In genomic region chr19:58059681-58060080, GRCh38 we compare ENCODE assay signal across 10 cellular contexts. TPM values are rescaled to one million over a fixed set of nuclear protein-coding genes. Genes with fewer than 3 reads are reported as not detected.
DNase-seq lines count a peak whose midpoint lies in the region; ATAC-seq and TF ChIP-seq lines count a peak whose summit lies in the region.
"Had no signal": no experiment of that assay in that cellular context is flagged by ENCODE, and none has a peak within 500 bp of the region (broad histone marks: within the 10 kb centered on the region; RNA-seq: fewer than 3 reads in every experiment).

No MANE protein-coding gene starts in this region.

- H3K36me3 ChIP-seq in endodermal cell (ENCODE audit: control insufficient read depth, insufficient read depth, low read length) (peaks cover 4% of the 10 kb centered on the region), muscle layer of duodenum (ENCODE audit: control insufficient read depth in 1 of 2, insufficient read depth in 2 of 2, low read length in 2 of 2) (peaks cover 0 to 22% of the 10 kb centered on the region in 2 donors), tibial artery (peaks cover 15 to 21% (median 20%) of the 10 kb centered on the region in 3 donors)

- H3K27ac ChIP-seq in endodermal cell (ENCODE audit: low read depth, low read length) (no peak overlapping the region), muscle layer of duodenum (ENCODE audit: low read length) (peak overlapping the region; percentile 45), tibial artery (peak overlapping the region; percentile 85 to 92)
- H3K27ac ChIP-seq: C4-2B had no signal

- H3K9me3 Mint-ChIP-seq in activated CD8-positive, alpha-beta memory T cell treated with anti-CD3 and anti-CD28 coated beads, Interleukin-2, amount 10 ng/mL, durations not matched to agents 7 days and 5 days (ENCODE audit: low read depth), result peaks cover 9% of the 10 kb centered on the region
- peaks cover 84% of the 10 kb centered on the region for H3K9me3 Mint-ChIP-seq in endodermal cell

- no peaks in the 10 kb centered on the region for H3K27me3 Mint-ChIP-seq in activated CD8-positive, alpha-beta memory T cell treated with anti-CD3 and anti-CD28 coated beads, Interleukin-2, amount 10 ng/mL, durations not matched to agents 7 days and 5 days
- H3K27me3 Mint-ChIP-seq in endodermal cell (ENCODE audit: insufficient read depth), result peaks cover 11% of the 10 kb centered on the region

- peaks cover 3% of the 10 kb centered on the region for H3K4me1 Mint-ChIP-seq in activated CD8-positive, alpha-beta memory T cell treated with anti-CD3 and anti-CD28 coated beads, Interleukin-2, amount 10 ng/mL, durations not matched to agents 7 days and 5 days
- H3K4me1 Mint-ChIP-seq in endodermal cell, result no peaks in the 10 kb centered on the region

- peak; percentile 26 for ATAC-seq in activated CD8-positive, alpha-beta memory T cell treated with anti-CD3 and anti-CD28 coated beads, Interleukin-2, amount 10 ng/mL, durations not matched to agents 7 days and 5 days

- H3K27me3 ChIP-seq in endodermal cell (ENCODE audit: control insufficient read depth, insufficient read depth, low read length, poor library complexity, severe bottlenecking), result no peaks in the 10 kb centered on the region
- no peaks in the 10 kb centered on the region for H3K27me3 ChIP-seq in muscle layer of duodenum (ENCODE audit: low read depth, low read length)
- no peaks in the 10 kb centered on the region for H3K27me3 ChIP-seq in tibial artery

- peaks cover 37% of the 10 kb centered on the region for H3K9me3 ChIP-seq in endodermal cell (ENCODE audit: control insufficient read depth, low read length)
- peaks cover 10 to 38% of the 10 kb centered on the region in 2 donors for H3K9me3 ChIP-seq in muscle layer of duodenum (ENCODE audit: control insufficient read depth in 1 of 2, low read length in 2 of 2)
- H3K9me3 ChIP-seq in tibial artery, result peaks cover 0 to 23% (median 19%) of the 10 kb centered on the region in 3 donors

- peak overlapping the region; percentile 35 for H3K9ac ChIP-seq in endodermal cell (ENCODE audit: extremely low read depth, low read length, poor library complexity, severe bottlenecking)

- no peak for TF ChIP-seq CTCF in endodermal cell (conservative IDR thresholded peaks at IDR 0.05)
- TF ChIP-seq CTCF in tibial artery (IDR thresholded peaks at IDR 0.05), result no peak

- WGBS in endodermal cell (ENCODE audit: insufficient coverage in 1 of 2, insufficient read length in 1 of 2), 2 experiments, result 89 to 92% methylated on average over 20 to 29 of the region's 29 CpGs

- intact Hi-C loops in tibial artery (cut with DNase I; ENCODE audit: low total_unique reads), result loop anchor here (5.0 kb wide), 1 partner anchor 38 kb away; the partner anchor contains the start of gene ZSCAN18

- H3K4me3 Mint-ChIP-seq in activated CD8-positive, alpha-beta memory T cell treated with anti-CD3 and anti-CD28 coated beads, Interleukin-2, amount 10 ng/mL, durations not matched to agents 7 days and 5 days, result no peak overlapping the region
- peak overlapping the region; percentile 68 for H3K4me3 Mint-ChIP-seq in endodermal cell

- CTCF ChIA-PET in activated CD8-positive, alpha-beta memory T cell treated with anti-CD3 and anti-CD28 coated beads, Interleukin-2, amount 10 ng/mL, durations not matched to agents 7 days and 5 days (lab: Charles Lee), result no interaction called here

- H3K4me1 ChIP-seq in endodermal cell (ENCODE audit: control insufficient read depth, insufficient read depth, low read length), result no peaks in the 10 kb centered on the region
- H3K4me1 ChIP-seq in muscle layer of duodenum (ENCODE audit: control insufficient read depth in 1 of 2, insufficient read depth in 2 of 2, low read length in 2 of 2), result peaks cover 0 to 3% of the 10 kb centered on the region in 2 donors
- peaks cover 0 to 12% (median 11%) of the 10 kb centered on the region in 4 donors for H3K4me1 ChIP-seq in tibial artery

- H3K4me3 ChIP-seq in endodermal cell (ENCODE audit: low read length) (peak overlapping the region; percentile 79), muscle layer of duodenum (ENCODE audit: low read depth in 1 of 2, low read length in 2 of 2) (peak overlapping the region; percentile 59 to 75), tibial artery (peak overlapping the region; percentile 66 to 67)

- H3K27ac Mint-ChIP-seq in activated CD8-positive, alpha-beta memory T cell treated with anti-CD3 and anti-CD28 coated beads, Interleukin-2, amount 10 ng/mL, durations not matched to agents 7 days and 5 days, result no peak overlapping the region
- peak overlapping the region; percentile 92 for H3K27ac Mint-ChIP-seq in endodermal cell

- no peak for DNase-seq in activated CD8-positive, alpha-beta memory T cell treated with anti-CD3 and anti-CD28 coated beads, Interleukin-2, amount 10 ng/mL, durations not matched to agents 7 days and 5 days
- DNase-seq in activated CD8-positive, alpha-beta memory T cell treated with anti-CD3 and anti-CD28 coated beads for 24 hours, result no peak
- DNase-seq in endodermal cell, result no peak
- no peak for DNase-seq in tibial artery
- DNase-seq in DMS 273 treated with DMSO at 0.1 percent for 48 hours (lab: John Stamatoyannopoulos, UW), result no peak
- no peak for DNase-seq in iPS-NIHi7 (ENCODE audit: extremely low spot score)
- no peak for DNase-seq in NOMO-1 (lab: John Stamatoyannopoulos, UW; ENCODE audit: unreplicated experiment in 2 of 2)

- peaks cover 19% of the 10 kb centered on the region for H3K36me3 Mint-ChIP-seq in activated CD8-positive, alpha-beta memory T cell treated with anti-CD3 and anti-CD28 coated beads, Interleukin-2, amount 10 ng/mL, durations not matched to agents 7 days and 5 days
- H3K36me3 Mint-ChIP-seq in endodermal cell (ENCODE audit: low read depth), result peaks cover 43% of the 10 kb centered on the region

RNA-seq across cellular contexts. Expression of gene ZNF135, which starts 0.6 kb away (rescaled TPM):
- total RNA-seq in activated CD8-positive, alpha-beta memory T cell treated with anti-CD3 and anti-CD28 coated beads, Interleukin-2, amount 10 ng/mL, durations not matched to agents 7 days and 5 days, result under 1 TPM; 0.49 to 0.76 TPM
- total RNA-seq in endodermal cell, result 10 to 100 TPM in 1 of 2 donors, 1 to 10 TPM in 1; 9.3 to 12.0 TPM
- polyA plus RNA-seq in endodermal cell (2013, experiment 1 of 2), result 3.7 TPM
- 2.8 TPM for polyA plus RNA-seq in endodermal cell (2013, experiment 2 of 2)

RNA-seq across cellular contexts. Expression of gene ZSCAN1, which starts 25.9 kb away (rescaled TPM):
- not detected for total RNA-seq in activated CD8-positive, alpha-beta memory T cell treated with anti-CD3 and anti-CD28 coated beads, Interleukin-2, amount 10 ng/mL, durations not matched to agents 7 days and 5 days
- total RNA-seq in endodermal cell, result 1 to 10 TPM; 1.5 to 2.2 TPM
- polyA plus RNA-seq in endodermal cell (2013, experiment 1 of 2), result 1.5 TPM
- 0.75 TPM for polyA plus RNA-seq in endodermal cell (2013, experiment 2 of 2)
- total RNA-seq: pulmonary artery endothelial cell had no signal

RNA-seq across cellular contexts. Expression of gene ZSCAN18, which starts 38.4 kb away (rescaled TPM):
- 10 to 100 TPM; 15.9 to 24.8 TPM for total RNA-seq in activated CD8-positive, alpha-beta memory T cell treated with anti-CD3 and anti-CD28 coated beads, Interleukin-2, amount 10 ng/mL, durations not matched to agents 7 days and 5 days
- total RNA-seq in endodermal cell, result 100 to 1,000 TPM in 1 of 2 donors, 10 to 100 TPM in 1; 68.2 to 112 TPM
- polyA plus RNA-seq in endodermal cell (2013, experiment 1 of 2), result 94.4 TPM
- polyA plus RNA-seq in endodermal cell (2013, experiment 2 of 2), result 74.3 TPM

RNA-seq across cellular contexts. Expression of gene ZNF606, which starts 57.1 kb away (rescaled TPM):
- 10 to 100 TPM; 11.6 to 12.8 TPM for total RNA-seq in activated CD8-positive, alpha-beta memory T cell treated with anti-CD3 and anti-CD28 coated beads, Interleukin-2, amount 10 ng/mL, durations not matched to agents 7 days and 5 days
- total RNA-seq in endodermal cell, result 10 to 100 TPM; 25.8 to 34.7 TPM
- 22.0 TPM for polyA plus RNA-seq in endodermal cell (2013, experiment 1 of 2)
- 21.2 TPM for polyA plus RNA-seq in endodermal cell (2013, experiment 2 of 2)

Comparison
In these comparisons a context has a peak if more than half of its experiments do, and no peak if none do; other contexts are left out.
1. RNA of gene ZNF135, which starts 0.6 kb away (total RNA-seq): 9.3 to 12.0 TPM in endodermal cell; 0.49 to 0.76 TPM in activated CD8-positive, alpha-beta memory T cell treated with anti-CD3 and anti-CD28 coated beads, Interleukin-2, amount 10 ng/mL, durations not matched to agents 7 days and 5 days; every median in the first group is over 4 times any median in the second.
2. Peak in every context shown above with its lines, with median percentiles within 50 percentile points of each other: H3K4me3 ChIP-seq.